8 cellular contexts compared by ENCODE assay signal in genomic region chr14:20609215-20610001, GRCh38. TPM values are rescaled to one million over a fixed set of nuclear protein-coding genes. Genes with fewer than 3 reads are reported as not detected.
DNase-seq lines count a peak whose midpoint lies in the region; ATAC-seq and TF ChIP-seq lines count a peak whose summit lies in the region.

No MANE protein-coding gene starts in this region.

- no peaks in the 10 kb centered on the region for H3K27me3 Mint-ChIP-seq in brain

- H3K27me3 ChIP-seq in iPS-15b (ENCODE audit: control insufficient read depth, insufficient read depth, low read length) = peaks cover 15% of the 10 kb centered on the region

- peak; percentile 99 to 100 for TF ChIP-seq CTCF in brain (conservative IDR thresholded peaks at IDR 0.05)

- no peaks in the 10 kb centered on the region for H3K4me1 Mint-ChIP-seq in brain

- ATAC-seq in HG03095 (IDR thresholded peaks at IDR 0.05; ENCODE audit: unreplicated experiment) = no peak

- H3K4me3 ChIP-seq in iPS-15b (ENCODE audit: low read depth, low read length) = peak overlapping the region; percentile 77

- H3K27ac Mint-ChIP-seq in brain = no peak overlapping the region

- no peaks in the 10 kb centered on the region for H3K9me3 Mint-ChIP-seq in brain

- DNase-seq in C1 segment of cervical spinal cord (lab: John Stamatoyannopoulos, UW) (peak in 12 of 14 donors; percentile 25 to 71 (median 50)), GOT3 (lab: John Stamatoyannopoulos, UW) (peak; percentile 39), NCI-H187 (lab: John Stamatoyannopoulos, UW) (peak; percentile 62 to 76), T-helper 1 cell (peak in 4 of 5 donors; percentile 40 to 77 (median 51)), retina (peak; percentile 89)

- H3K36me3 ChIP-seq in iPS-15b (ENCODE audit: control insufficient read depth, insufficient read depth, low read length) = no peaks in the 10 kb centered on the region

- peak overlapping the region; percentile 42 for H3K9ac ChIP-seq in iPS-15b (ENCODE audit: low read depth, low read length)

- no peaks in the 10 kb centered on the region for H3K36me3 Mint-ChIP-seq in brain

- H3K4me3 Mint-ChIP-seq in brain = no peak overlapping the region

- H3K4me1 ChIP-seq in iPS-15b (ENCODE audit: control insufficient read depth, insufficient read depth, low read length) = peaks cover 10% of the 10 kb centered on the region

- no peaks in the 10 kb centered on the region for H3K9me3 ChIP-seq in iPS-15b (ENCODE audit: control insufficient read depth, insufficient read depth, low read length)

RNA-seq across cellular contexts. Expression of gene RNASE12, which starts 18.2 kb away (rescaled TPM):
- not detected for polyA plus RNA-seq in brain (ENCODE audit: insufficient read depth, low read depth, low replicate concordance)

RNA-seq across cellular contexts. Expression of gene RNASE11, which starts 21.6 kb away (rescaled TPM):
- polyA plus RNA-seq in brain (ENCODE audit: insufficient read depth, low read depth, low replicate concordance) = not detected

RNA-seq across cellular contexts. Expression of gene OR6S1, which starts 32.1 kb away (rescaled TPM):
- not detected for polyA plus RNA-seq in brain (ENCODE audit: insufficient read depth, low read depth, low replicate concordance)

RNA-seq across cellular contexts. Expression of gene RNASE9, which starts 48.6 kb away (rescaled TPM):
- polyA plus RNA-seq in brain (ENCODE audit: insufficient read depth, low read depth, low replicate concordance) = not detected

Comparison
In these comparisons a context has a peak if more than half of its experiments do, and no peak if none do; other contexts are left out.
1. DNase-seq: peak in every context shown above with its lines; median percentile 89 in retina; 69 in NCI-H187; 51 in T-helper 1 cell; 50 in C1 segment of cervical spinal cord; 39 in GOT3.